ENCODE assay signal across 19 cellular contexts in genomic region chr14:24207625-24208024, GRCh38. TPM values are rescaled to one million over a fixed set of nuclear protein-coding genes. Genes with fewer than 3 reads are reported as not detected.
DNase-seq lines count a peak whose midpoint lies in the region; ATAC-seq and TF ChIP-seq lines count a peak whose summit lies in the region.
"Had no signal": no experiment of that assay in that cellular context is flagged by ENCODE, and none has a peak within 500 bp of the region (broad histone marks: within the 10 kb centered on the region; RNA-seq: fewer than 3 reads in every experiment).

No MANE protein-coding gene starts in this region.

- H3K4me3 Mint-ChIP-seq in CD4-positive, alpha-beta T cell: no peak overlapping the region
- H3K4me3 Mint-ChIP-seq in IgD-negative memory B cell (no peak overlapping the region), chondrocyte (ENCODE audit: unreplicated experiment) (no peak overlapping the region)
- H3K4me3 Mint-ChIP-seq: H9 had no signal

- H3K36me3 Mint-ChIP-seq in CD4-positive, alpha-beta T cell (ENCODE audit: low read depth): peaks cover 79% of the 10 kb centered on the region
- H3K36me3 Mint-ChIP-seq in IgD-negative memory B cell (peaks cover 5% of the 10 kb centered on the region), chondrocyte (ENCODE audit: low read depth) (peaks cover 30% of the 10 kb centered on the region)

- H3K27ac Mint-ChIP-seq in CD4-positive, alpha-beta T cell: peak overlapping the region; percentile 54
- peak overlapping the region in 2 of 3 donors; percentile 42 to 86 for H3K27ac Mint-ChIP-seq in IgD-negative memory B cell
- peak overlapping the region; percentile 41 for H3K27ac Mint-ChIP-seq in chondrocyte (ENCODE audit: unreplicated experiment)

- ATAC-seq in CD4-positive, alpha-beta T cell (ENCODE audit: poor library complexity): no peak
- ATAC-seq in HG02970 (IDR thresholded peaks at IDR 0.05; ENCODE audit: low FRiP score, unreplicated experiment): no peak
- ATAC-seq: PC-3 had no signal

- intact Hi-C loops in CD4-positive, alpha-beta T cell (cut with DNase I, micrococcal nuclease): no loop called here
- intact Hi-C loops in sigmoid colon (cut with DNase I): no loop called here

- POLR2A ChIA-PET in CD4-positive, alpha-beta T cell (lab: Charles Lee): interaction anchor here (1.0 to 1.1 kb wide), 2 partner anchors 12 to 19 kb away, joined by 3 read pairs; partner anchors contain the start of gene TM9SF1

- H3K27me3 Mint-ChIP-seq in CD4-positive, alpha-beta T cell: no peaks in the 10 kb centered on the region
- H3K27me3 Mint-ChIP-seq in IgD-negative memory B cell (no peaks in the 10 kb centered on the region), chondrocyte (ENCODE audit: low read depth) (no peaks in the 10 kb centered on the region)

- H3K27me3 ChIP-seq in CD4-positive, alpha-beta T cell (ENCODE audit: control insufficient read depth, insufficient read depth, low read length): no peaks in the 10 kb centered on the region
- H3K27me3 ChIP-seq in sigmoid colon (no peaks in the 10 kb centered on the region), suprapubic skin (no peaks in the 10 kb centered on the region)

- TF ChIP-seq POLR2A in sigmoid colon (IDR thresholded peaks at IDR 0.05): no peak
- no peak for TF ChIP-seq POLR2A in suprapubic skin (IDR thresholded peaks at IDR 0.05)

- H3K4me1 ChIP-seq in sigmoid colon: peaks cover 0 to 19% (median 10%) of the 10 kb centered on the region in 4 donors
- peaks cover 8% of the 10 kb centered on the region for H3K4me1 ChIP-seq in suprapubic skin

- peaks cover 37% of the 10 kb centered on the region for H3K4me1 Mint-ChIP-seq in CD4-positive, alpha-beta T cell (ENCODE audit: low read depth)
- H3K4me1 Mint-ChIP-seq in IgD-negative memory B cell: peaks cover 17 to 30% (median 27%) of the 10 kb centered on the region in 3 donors
- H3K4me1 Mint-ChIP-seq in chondrocyte (ENCODE audit: low read depth): peaks cover 11% of the 10 kb centered on the region

- no peak for TF ChIP-seq EP300 in sigmoid colon (IDR thresholded peaks at IDR 0.05)
- no peak for TF ChIP-seq EP300 in suprapubic skin (IDR thresholded peaks at IDR 0.05)

- TF ChIP-seq CTCF in CD4-positive, alpha-beta T cell (IDR thresholded peaks at IDR 0.05): no peak
- TF ChIP-seq CTCF in chondrocyte (IDR thresholded peaks at IDR 0.05) (no peak), sigmoid colon (IDR thresholded peaks at IDR 0.05) (no peak), suprapubic skin (IDR thresholded peaks at IDR 0.05) (no peak)

- CTCF ChIA-PET in CD4-positive, alpha-beta T cell (lab: Charles Lee): no interaction called here

- WGBS in sigmoid colon, 2 donors: 99% methylated on average over 2 of the region's 2 CpGs
- 97% methylated on average over 2 of the region's 2 CpGs for WGBS in suprapubic skin

- H3K9me3 Mint-ChIP-seq in CD4-positive, alpha-beta T cell: no peaks in the 10 kb centered on the region
- peaks cover 0 to 5% (median 0%) of the 10 kb centered on the region in 3 donors for H3K9me3 Mint-ChIP-seq in IgD-negative memory B cell
- H3K9me3 Mint-ChIP-seq in chondrocyte (ENCODE audit: low read depth): peaks cover 5% of the 10 kb centered on the region

- H3K36me3 ChIP-seq in sigmoid colon (peaks cover 5 to 81% (median 19%) of the 10 kb centered on the region in 4 donors), suprapubic skin (peaks cover 83% of the 10 kb centered on the region)

- H3K4me3 ChIP-seq in sigmoid colon (no peak overlapping the region), suprapubic skin (no peak overlapping the region)

- DNase-seq in CD4-positive, alpha-beta T cell: no peak
- DNase-seq in chondrocyte (ENCODE audit: low spot score) (no peak), sigmoid colon (peak; percentile 21), suprapubic skin (ENCODE audit: low spot score in 2 of 2) (no peak), LoVo (ENCODE audit: low spot score) (no peak)
- DNase-seq: DND-41, H9, KG1, NCI-H146, NCI-H2081 treated with DMSO at 0.1 percent for 48 hours, NCI-H510A, NCI-H774, PC-3 had no signal

- no peaks in the 10 kb centered on the region for H3K9me3 ChIP-seq in CD4-positive, alpha-beta T cell (ENCODE audit: control insufficient read depth, low read length)
- H3K9me3 ChIP-seq in sigmoid colon: no peaks in the 10 kb centered on the region
- no peaks in the 10 kb centered on the region for H3K9me3 ChIP-seq in suprapubic skin

- H3K27ac ChIP-seq in CD4-positive, alpha-beta T cell (ENCODE audit: low read depth, low read length): no peak overlapping the region
- H3K27ac ChIP-seq in sigmoid colon (no peak overlapping the region), suprapubic skin (no peak overlapping the region)
- H3K27ac ChIP-seq: RWPE1 had no signal

RNA-seq across cellular contexts. Expression of gene TSSK4, which starts 2.1 kb away (rescaled TPM):
- total RNA-seq in CD4-positive, alpha-beta T cell: under 1 TPM; 0.30 to 0.64 TPM
- polyA plus RNA-seq in IgD-negative memory B cell: 0.84 TPM
- total RNA-seq in chondrocyte: 0.46 TPM in 1 of 3 replicates, not detected in the others
- under 1 TPM in 1 of 4 donors, not detected in 3; 0.66 TPM for total RNA-seq in sigmoid colon
- polyA plus RNA-seq in sigmoid colon: under 1 TPM in 1 of 3 donors, not detected in 2; 0.22 TPM
- total RNA-seq in suprapubic skin: not detected
- total RNA-seq: H9, M059J had no signal
- polyA plus RNA-seq: AG04450, BJ had no signal

RNA-seq across cellular contexts. Expression of gene CHMP4A, which starts 5.7 kb away (rescaled TPM):
- 10 to 100 TPM; 73.4 to 80.1 TPM for total RNA-seq in CD4-positive, alpha-beta T cell
- polyA plus RNA-seq in IgD-negative memory B cell (170 TPM), sigmoid colon (100 to 1,000 TPM in 2 of 3 donors, 10 to 100 TPM in 1; 81.6 to 116 (median 109) TPM)
- total RNA-seq in chondrocyte (33.1 to 36.1 TPM (median 35.3 TPM) in 3 replicates), sigmoid colon (100 to 1,000 TPM in 2 of 4 donors, 10 to 100 TPM in 2; 65.6 to 149 (median 102) TPM), suprapubic skin (10 to 100 TPM; 47.2 to 86.3 (median 63.6) TPM)

RNA-seq across cellular contexts. Expression of gene MDP1, which starts 8.2 kb away (rescaled TPM):
- total RNA-seq in CD4-positive, alpha-beta T cell: 1 to 10 TPM; 3.2 to 3.7 TPM
- polyA plus RNA-seq in IgD-negative memory B cell: 33.5 TPM
- 23.2 to 25.7 TPM (median 23.6 TPM) in 3 replicates for total RNA-seq in chondrocyte
- 10 to 100 TPM; 22.4 to 31.7 (median 26.5) TPM for total RNA-seq in sigmoid colon
- polyA plus RNA-seq in sigmoid colon: 10 to 100 TPM; 15.1 to 34.2 (median 28.8) TPM
- 10 to 100 TPM; 10.9 to 18.2 (median 11.5) TPM for total RNA-seq in suprapubic skin

RNA-seq across cellular contexts. Expression of gene TM9SF1, which starts 12.4 kb away (rescaled TPM):
- 10 to 100 TPM; 12.9 to 13.0 TPM for total RNA-seq in CD4-positive, alpha-beta T cell
- polyA plus RNA-seq in IgD-negative memory B cell (25.1 TPM), sigmoid colon (10 to 100 TPM in 2 of 3 donors, 1 to 10 TPM in 1; 7.9 to 37.2 (median 10.8) TPM)
- total RNA-seq in chondrocyte (60.3 to 92.0 TPM (median 61.0 TPM) in 3 replicates), sigmoid colon (10 to 100 TPM; 29.6 to 36.9 (median 34.7) TPM), suprapubic skin (10 to 100 TPM; 38.1 to 58.3 (median 53.4) TPM)

RNA-seq across cellular contexts. Expression of gene IPO4, which starts 19.0 kb away (rescaled TPM):
- total RNA-seq in CD4-positive, alpha-beta T cell: 10 to 100 TPM; 36.6 to 37.9 TPM
- polyA plus RNA-seq in IgD-negative memory B cell (15.8 TPM), sigmoid colon (10 to 100 TPM in 1 of 3 donors, 1 to 10 TPM in 2; 3.0 to 24.4 (median 5.4) TPM)
- total RNA-seq in chondrocyte (26.7 to 46.2 TPM (median 27.4 TPM) in 3 replicates), sigmoid colon (10 to 100 TPM; 11.0 to 37.1 (median 13.2) TPM), suprapubic skin (10 to 100 TPM; 43.0 to 90.5 (median 58.0) TPM)
